In the genomic region with DNA sequence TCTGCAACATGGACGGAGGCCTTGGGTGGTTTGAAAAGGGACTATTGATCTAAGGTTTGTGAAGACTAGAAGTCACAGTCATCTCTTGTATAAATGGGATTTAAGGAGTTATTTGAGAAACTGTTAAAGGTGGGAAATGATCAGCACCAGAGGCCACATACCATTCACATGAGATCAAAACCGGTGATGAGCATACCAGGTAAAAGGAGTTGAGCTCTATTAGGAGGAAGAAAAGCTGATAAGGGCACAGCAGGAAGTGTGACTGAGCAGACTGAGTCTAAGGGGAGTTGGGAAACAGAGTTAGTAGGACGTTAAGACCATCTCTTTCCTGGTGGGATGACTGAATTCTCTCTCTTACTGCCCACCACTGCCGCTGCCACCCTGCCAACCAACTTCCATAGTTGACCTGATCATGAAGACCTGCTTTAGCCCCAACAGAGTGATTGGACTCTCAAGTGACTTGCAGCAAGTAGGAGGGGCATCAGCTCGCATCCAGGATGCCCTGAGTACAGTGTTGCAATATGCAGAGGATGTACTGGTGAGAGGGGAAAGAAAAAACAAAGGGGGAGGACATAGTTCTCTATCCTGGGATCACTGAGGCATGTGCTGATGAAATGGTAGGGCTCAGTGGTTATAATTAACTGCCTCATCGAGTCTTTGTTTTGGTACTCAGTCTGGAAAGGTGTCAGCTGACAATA, we compare ENCODE assay signal across 29 cellular contexts. TPM values are rescaled to one million over a fixed set of nuclear protein-coding genes. Genes with fewer than 3 reads are reported as not detected.
"Had no signal": no experiment of that assay in that cellular context is flagged by ENCODE, and none has a peak within 500 bp of the region (broad histone marks: within the 10 kb centered on the region; RNA-seq: fewer than 3 reads in every experiment).

No MANE protein-coding gene starts in this region.

- H3K27ac Mint-ChIP-seq: nephron progenitor cell, progenitor cell of endocrine pancreas had no signal

- DNase-seq: activated CD4-positive, CD25-positive, alpha-beta regulatory T cell; activated effector memory CD4-positive, alpha-beta T cell treated with Interleukin-2 at 50 U/mL for 16 hours; activated naive CD4-positive, alpha-beta T cell treated with Interleukin-2 at 50 U/mL for 16 hours; activated T-cell treated with anti-CD3 and anti-CD28 coated beads, Interleukin-2, amount 50 U/mL, for 48 hours; adrenal gland; aorta; body of pancreas; cerebellar nuclear complex; colonic mucosa; effector CD8-positive, alpha-beta T cell; erythroblast; gastrocnemius medialis; glutamatergic neuron; left cardiac atrium; left ventricle myocardium superior; naive B cell; nephron progenitor cell; stimulated activated CD4-positive, alpha-beta T cell treated with anti-CD3 and anti-CD28 coated beads, Interleukin-15, amount 100 ng/mL, for 24 hours; stimulated activated CD4-positive, alpha-beta T cell treated with anti-CD3 and anti-CD28 coated beads, Interleukin-2, amount 100 ng/mL, for 24 hours; stimulated activated naive CD4-positive, alpha-beta T cell; T-helper 1 cell; trophoblast cell had no signal

- H3K4me1 Mint-ChIP-seq: nephron progenitor cell had no signal

- H3K4me1 ChIP-seq: colonic mucosa had no signal

- H3K4me3 ChIP-seq: adrenal gland, body of pancreas, colonic mucosa, gastrocnemius medialis, hepatocyte, thoracic aorta had no signal

- H3K4me2 ChIP-seq: hepatocyte had no signal

- H3K27ac ChIP-seq: adrenal gland, body of pancreas, colonic mucosa, gastrocnemius medialis, hepatocyte, neutrophil, thoracic aorta had no signal

- H3K9me3 Mint-ChIP-seq: naive B cell, nephron progenitor cell had no signal

- H3K4me3 Mint-ChIP-seq: naive B cell, nephron progenitor cell had no signal

- H3K27me3 Mint-ChIP-seq: naive B cell, progenitor cell of endocrine pancreas had no signal

- H3K27me3 ChIP-seq: adrenal gland, body of pancreas, colonic mucosa, gastrocnemius medialis, hepatocyte, neutrophil had no signal

- ATAC-seq: body of pancreas, gastrocnemius medialis, left cardiac atrium, left ventricle myocardium superior had no signal

RNA-seq across cellular contexts. Expression of a gene that starts 29.5 kb away (rescaled TPM):
- total RNA-seq: adrenal gland, aorta, body of pancreas, colonic mucosa, dermis microvascular lymphatic vessel endothelial cell, gastrocnemius medialis, left cardiac atrium, left ventricle myocardium superior, lung microvascular endothelial cell, progenitor cell of endocrine pancreas had no signal
- polyA plus RNA-seq: adrenal gland, aorta, hepatocyte had no signal

RNA-seq across cellular contexts. Expression of a gene that starts 53.2 kb away (rescaled TPM):
- total RNA-seq: adrenal gland, aorta, body of pancreas, colonic mucosa, dermis microvascular lymphatic vessel endothelial cell, gastrocnemius medialis, hepatocyte, left cardiac atrium, left ventricle myocardium superior, lung microvascular endothelial cell, osteocyte, progenitor cell of endocrine pancreas, thoracic aorta had no signal
- polyA plus RNA-seq: adrenal gland, aorta, hepatocyte had no signal
